37 cellular contexts compared by ENCODE assay signal in the genomic region with DNA sequence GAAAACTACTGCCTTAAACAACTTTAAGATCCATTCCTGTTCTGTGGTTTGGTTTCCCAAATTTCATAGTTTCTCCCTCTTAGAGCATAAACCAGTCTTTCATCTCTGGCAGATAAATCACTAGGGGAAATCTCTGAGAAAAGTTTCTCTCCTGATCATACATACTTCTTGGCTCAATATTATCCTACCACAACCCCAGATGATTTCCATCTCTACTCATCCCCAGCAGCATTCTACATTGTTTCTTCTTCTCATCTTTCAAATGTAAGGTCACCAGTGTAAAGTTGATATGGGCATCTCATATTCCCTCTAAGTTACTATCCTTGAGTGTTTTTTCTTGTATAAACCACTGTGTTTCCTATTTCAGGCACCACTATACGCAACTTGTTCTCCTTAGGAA. TPM values are rescaled to one million over a fixed set of nuclear protein-coding genes. Genes with fewer than 3 reads are reported as not detected.
"Had no signal": no experiment of that assay in that cellular context is flagged by ENCODE, and none has a peak within 500 bp of the region (broad histone marks: within the 10 kb centered on the region; RNA-seq: fewer than 3 reads in every experiment).

No MANE protein-coding gene starts in this region.

- H3K4me1 Mint-ChIP-seq: activated B cell treated with CpG ODN at 0.5 μM for 24 hours; activated CD4-positive, alpha-beta memory T cell treated with anti-CD3 and anti-CD28 coated beads, Interleukin-2, amount 10 ng/mL, durations not matched to agents 7 days and 5 days; activated CD8-positive, alpha-beta memory T cell treated with anti-CD3 and anti-CD28 coated beads, Interleukin-2, amount 10 ng/mL, durations not matched to agents 7 days and 5 days; activated naive CD4-positive, alpha-beta T cell treated with anti-CD3 and anti-CD28 coated beads, Interleukin-2, amount 10 ng/mL, durations not matched to agents 7 days and 5 days; activated naive CD8-positive, alpha-beta T cell treated with anti-CD3 and anti-CD28 coated beads, Interleukin-2, amount 50 U/mL, for 24 hours had no signal

- DNase-seq: activated B cell treated with CpG ODN at 0.5 μM for 24 hours; activated CD4-positive, alpha-beta memory T cell treated with anti-CD3 and anti-CD28 coated beads, Interleukin-2, amount 10 ng/mL, durations not matched to agents 7 days and 5 days; activated CD4-positive, alpha-beta T cell treated with anti-CD3 and anti-CD28 coated beads for 4 hours; activated CD4-positive, CD25-positive, alpha-beta regulatory T cell treated with anti-CD3 and anti-CD28 coated beads, Interleukin-2, amount 50 U/mL, for 72 hours; activated CD8-positive, alpha-beta memory T cell treated with anti-CD3 and anti-CD28 coated beads for 24 hours; activated CD8-positive, alpha-beta memory T cell treated with anti-CD3 and anti-CD28 coated beads, Interleukin-2, amount 10 ng/mL, durations not matched to agents 7 days and 5 days; activated CD8-positive, alpha-beta memory T cell treated with anti-CD3 and anti-CD28 coated beads, Interleukin-2, amount 50 U/mL, for 48 hours; activated effector memory CD4-positive, alpha-beta T cell treated with Interleukin-2 at 50 U/mL for 16 hours; activated naive CD4-positive, alpha-beta T cell treated with anti-CD3 and anti-CD28 coated beads, Interleukin-2, amount 10 ng/mL, durations not matched to agents 7 days and 5 days; activated naive CD8-positive, alpha-beta T cell treated with anti-CD3 and anti-CD28 coated beads, Interleukin-2, amount 50 U/mL, for 24 hours; activated T-cell treated with anti-CD3 and anti-CD28 coated beads, Interleukin-2, amount 50 U/mL, for 48 hours; amniotic stem cell; aorta; brain microvascular endothelial cell; central memory CD4-positive, alpha-beta T cell; KG1; NCI-H1092 treated with DMSO at 0.1 percent for 48 hours; NCI-H1417; NCI-H146; NCI-H187; NCI-H2029 treated with DMSO at 0.1 percent for 48 hours; NCI-H2107; NCI-H345; NCI-H524 treated with DMSO at 0.1 percent for 48 hours; PC-9; SIG-M5; SW 1271; T-helper 1 cell; T-helper 2 cell; T-helper 9 cell had no signal

- H3K27me3 Mint-ChIP-seq: activated B cell treated with CpG ODN at 0.5 μM for 24 hours; activated CD4-positive, alpha-beta memory T cell treated with anti-CD3 and anti-CD28 coated beads, Interleukin-2, amount 10 ng/mL, durations not matched to agents 7 days and 5 days; activated CD8-positive, alpha-beta memory T cell treated with anti-CD3 and anti-CD28 coated beads, Interleukin-2, amount 10 ng/mL, durations not matched to agents 7 days and 5 days; activated naive CD4-positive, alpha-beta T cell treated with anti-CD3 and anti-CD28 coated beads, Interleukin-2, amount 10 ng/mL, durations not matched to agents 7 days and 5 days; activated naive CD8-positive, alpha-beta T cell treated with anti-CD3 and anti-CD28 coated beads, Interleukin-2, amount 50 U/mL, for 24 hours had no signal

- ATAC-seq: activated CD8-positive, alpha-beta memory T cell treated with anti-CD3 and anti-CD28 coated beads, Interleukin-2, amount 10 ng/mL, durations not matched to agents 7 days and 5 days; activated naive CD8-positive, alpha-beta T cell treated with anti-CD3 and anti-CD28 coated beads, Interleukin-2, amount 50 U/mL, for 24 hours; Right ventricle myocardium inferior had no signal

- H3K27ac Mint-ChIP-seq: activated B cell treated with CpG ODN at 0.5 μM for 24 hours; activated CD4-positive, alpha-beta memory T cell treated with anti-CD3 and anti-CD28 coated beads, Interleukin-2, amount 10 ng/mL, durations not matched to agents 7 days and 5 days; activated CD8-positive, alpha-beta memory T cell treated with anti-CD3 and anti-CD28 coated beads, Interleukin-2, amount 10 ng/mL, durations not matched to agents 7 days and 5 days; activated naive CD4-positive, alpha-beta T cell treated with anti-CD3 and anti-CD28 coated beads, Interleukin-2, amount 10 ng/mL, durations not matched to agents 7 days and 5 days; activated naive CD8-positive, alpha-beta T cell; activated naive CD8-positive, alpha-beta T cell treated with anti-CD3 and anti-CD28 coated beads, Interleukin-2, amount 50 U/mL, for 24 hours had no signal

- H3K9me3 Mint-ChIP-seq: activated B cell treated with CpG ODN at 0.5 μM for 24 hours; activated CD4-positive, alpha-beta memory T cell treated with anti-CD3 and anti-CD28 coated beads, Interleukin-2, amount 10 ng/mL, durations not matched to agents 7 days and 5 days; activated naive CD4-positive, alpha-beta T cell treated with anti-CD3 and anti-CD28 coated beads, Interleukin-2, amount 10 ng/mL, durations not matched to agents 7 days and 5 days; activated naive CD8-positive, alpha-beta T cell treated with anti-CD3 and anti-CD28 coated beads, Interleukin-2, amount 50 U/mL, for 24 hours had no signal

- H3K36me3 Mint-ChIP-seq: activated CD8-positive, alpha-beta memory T cell treated with anti-CD3 and anti-CD28 coated beads, Interleukin-2, amount 10 ng/mL, durations not matched to agents 7 days and 5 days; activated naive CD4-positive, alpha-beta T cell treated with anti-CD3 and anti-CD28 coated beads, Interleukin-2, amount 10 ng/mL, durations not matched to agents 7 days and 5 days; activated naive CD8-positive, alpha-beta T cell had no signal

- H3K4me3 Mint-ChIP-seq: activated B cell treated with CpG ODN at 0.5 μM for 24 hours; activated CD4-positive, alpha-beta memory T cell treated with anti-CD3 and anti-CD28 coated beads, Interleukin-2, amount 10 ng/mL, durations not matched to agents 7 days and 5 days; activated CD8-positive, alpha-beta memory T cell treated with anti-CD3 and anti-CD28 coated beads, Interleukin-2, amount 10 ng/mL, durations not matched to agents 7 days and 5 days; activated naive CD4-positive, alpha-beta T cell treated with anti-CD3 and anti-CD28 coated beads, Interleukin-2, amount 10 ng/mL, durations not matched to agents 7 days and 5 days; activated naive CD8-positive, alpha-beta T cell; activated naive CD8-positive, alpha-beta T cell treated with anti-CD3 and anti-CD28 coated beads, Interleukin-2, amount 50 U/mL, for 24 hours had no signal

RNA-seq across cellular contexts. Expression of a gene that starts 45.9 kb away (rescaled TPM):
- total RNA-seq: activated CD8-positive, alpha-beta memory T cell treated with anti-CD3 and anti-CD28 coated beads, Interleukin-2, amount 10 ng/mL, durations not matched to agents 7 days and 5 days; aorta; cerebellum; LHCN-M2; M059J; NCI-H460; PC-9; Right ventricle myocardium inferior; SK-MEL-5 had no signal
- polyA plus RNA-seq: aorta had no signal
